9 cellular contexts compared by ENCODE assay signal in the genomic region with DNA sequence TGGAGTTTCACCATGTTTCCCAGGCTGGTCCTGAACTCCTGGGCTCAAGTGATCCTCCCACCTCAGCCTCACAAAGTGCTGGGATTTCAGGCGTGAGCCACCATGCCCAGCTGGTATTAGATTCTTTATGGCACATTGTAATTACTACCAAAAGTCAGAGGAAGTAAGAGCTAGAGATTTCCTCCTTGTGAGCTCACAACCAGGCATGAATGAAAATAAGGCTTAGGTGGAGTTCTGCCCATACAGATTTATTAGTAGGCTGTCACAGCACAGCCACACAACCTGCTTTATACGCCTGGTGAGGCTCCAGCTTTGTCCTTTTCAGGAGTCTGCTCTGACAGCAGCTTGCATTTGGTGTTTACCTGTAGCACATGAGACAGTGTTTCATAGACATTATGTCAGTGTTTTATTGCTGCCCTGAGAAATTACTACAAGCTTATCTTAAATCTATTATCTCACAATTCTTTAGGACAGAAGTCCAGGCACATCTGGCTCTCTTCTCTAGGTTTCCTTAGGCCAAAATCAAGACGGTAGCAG.
DNase-seq lines count a peak whose midpoint lies in the region; TF ChIP-seq lines count a peak whose summit lies in the region.
"Had no signal": no experiment of that assay in that cellular context is flagged by ENCODE, and none has a peak within 500 bp of the region (broad histone marks: within the 10 kb centered on the region; RNA-seq: fewer than 3 reads in every experiment).

No MANE protein-coding gene starts in this region.

- H3K27me3 ChIP-seq in SJCRH30 (no peaks in the 10 kb centered on the region), esophagus (ENCODE audit: control insufficient read depth in 1 of 2, insufficient read depth in 2 of 2, low read length in 2 of 2) (no peaks in the 10 kb centered on the region), HAP-1 (ENCODE audit: low read depth) (no peaks in the 10 kb centered on the region)

- H3K36me3 Mint-ChIP-seq in HFFc6 (ENCODE audit: low read depth): peaks cover 19% of the 10 kb centered on the region

- H3K9me3 Mint-ChIP-seq in HFFc6: no peaks in the 10 kb centered on the region; the same call in 1 of the 2 replicates

- DNase-seq in HFFc6 (peak; percentile 25), SJCRH30 (no peak), retinal pigment epithelial cell (ENCODE audit: low read depth) (peak; percentile 42), COLO668 (lab: John Stamatoyannopoulos, UW; ENCODE audit: unreplicated experiment) (no peak), HAP-1 (ENCODE audit: low spot score in 2 of 2) (no peak), substantia nigra (lab: John Stamatoyannopoulos, UW) (no peak), NCI-H748 (lab: John Stamatoyannopoulos, UW; ENCODE audit: unreplicated experiment) (no peak)
- DNase-seq: T-helper 2 cell had no signal

- H3K9me3 ChIP-seq in SJCRH30 (replicated peaks): no peaks in the 10 kb centered on the region; the same call in 1 of the 2 replicates
- no peaks in the 10 kb centered on the region for H3K9me3 ChIP-seq in esophagus (ENCODE audit: control insufficient read depth in 2 of 2, insufficient read depth in 1 of 2, low read depth in 1 of 2, low read length in 1 of 2)
- H3K9me3 ChIP-seq in HAP-1: no peaks in the 10 kb centered on the region

- TF ChIP-seq CTCF in HFFc6 (IDR thresholded peaks at IDR 0.05) (no peak), retinal pigment epithelial cell (conservative IDR thresholded peaks at IDR 0.05; ENCODE audit: low read depth, low read length) (no peak)

- in situ Hi-C loops in HAP-1 (cut with MboI; ENCODE audit: low sequenced_read_pairs): loop anchor here (5.0 kb wide), 1 partner anchor 228 kb away; no protein-coding TSS in a partner anchor

- WGBS in esophagus, 2 donors: 35 to 37% methylated on average over 3 of the region's 3 CpGs

- H3K27ac ChIP-seq in SJCRH30 (peak overlapping the region; percentile 16), esophagus (ENCODE audit: low read depth in 2 of 2, low read length in 1 of 2) (peak overlapping the region; percentile 72 to 91), substantia nigra (ENCODE audit: low read depth, low read length, poor library complexity, severe bottlenecking) (no peak overlapping the region)

- H3K27me3 Mint-ChIP-seq in HFFc6 (ENCODE audit: insufficient read depth): peaks cover 7% of the 10 kb centered on the region

- H3K4me1 ChIP-seq in SJCRH30: peaks cover 21% of the 10 kb centered on the region
- H3K4me1 ChIP-seq in esophagus (ENCODE audit: control insufficient read depth in 2 of 2, insufficient read depth in 2 of 2, low read length in 1 of 2): peaks cover 9 to 14% of the 10 kb centered on the region in 2 donors
- H3K4me1 ChIP-seq in HAP-1: no peaks in the 10 kb centered on the region

- peak overlapping the region; percentile 64 for H3K4me3 Mint-ChIP-seq in HFFc6

- peak overlapping the region; percentile 96 for H3K27ac Mint-ChIP-seq in HFFc6

- H3K4me3 ChIP-seq in SJCRH30 (no peak overlapping the region), esophagus (ENCODE audit: low read depth in 1 of 2, low read length in 2 of 2) (no peak overlapping the region), retinal pigment epithelial cell (ENCODE audit: low read length) (no peak overlapping the region), HAP-1 (no peak overlapping the region)

- H3K36me3 ChIP-seq in SJCRH30: no peaks in the 10 kb centered on the region
- no peaks in the 10 kb centered on the region for H3K36me3 ChIP-seq in esophagus (ENCODE audit: control insufficient read depth in 2 of 2, insufficient read depth in 2 of 2, low read length in 1 of 2)
- no peaks in the 10 kb centered on the region for H3K36me3 ChIP-seq in HAP-1 (replicated peaks)

- H3K4me1 Mint-ChIP-seq in HFFc6 (ENCODE audit: low read depth): peaks cover 67% of the 10 kb centered on the region

Comparison
In these comparisons a context has a peak if more than half of its experiments do, and no peak if none do; other contexts are left out.
1. DNase-seq: peak in HFFc6 (single experiment) and retinal pigment epithelial cell (single experiment); none in SJCRH30 (0 of 2), COLO668 (single experiment), HAP-1 (0 of 2), substantia nigra (0 of 49) and NCI-H748 (single experiment).